ENCODE assay signal across 11 cellular contexts in the genomic region with DNA sequence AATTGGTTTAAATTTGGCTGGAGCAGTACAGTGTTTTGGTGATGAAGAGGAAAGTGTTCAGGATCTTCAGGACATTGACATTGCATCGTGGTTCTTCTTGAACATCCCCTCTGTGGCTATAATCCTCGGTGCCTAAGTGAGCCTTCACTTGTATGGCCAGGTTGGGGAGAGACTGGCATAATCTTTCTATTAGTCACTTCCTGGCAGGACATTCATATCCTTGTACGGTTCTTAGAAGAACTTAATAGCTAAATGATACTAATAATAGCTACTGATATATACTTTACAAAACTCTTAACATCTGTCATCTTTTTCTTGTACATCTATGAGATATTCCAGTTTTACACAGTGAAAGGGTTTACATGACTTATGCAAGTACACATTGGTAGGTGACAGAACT. TPM values are rescaled to one million over a fixed set of nuclear protein-coding genes. Genes with fewer than 3 reads are reported as not detected.
A peak's percentile ranks its signal among the peaks of the same experiment; 100 is the strongest.
DNase-seq lines count a peak whose midpoint lies in the region; TF ChIP-seq lines count a peak whose summit lies in the region.
"Had no signal": no experiment of that assay in that cellular context is flagged by ENCODE, and none has a peak within 500 bp of the region (broad histone marks: within the 10 kb centered on the region; RNA-seq: fewer than 3 reads in every experiment).

No MANE protein-coding gene starts in this region.

- H3K4ac ChIP-seq in mesenchymal stem cell (ENCODE audit: low read depth in 1 of 2, low read length in 2 of 2): no peak overlapping the region

- no peak overlapping the region for H3K4me3 ChIP-seq in mesenchymal stem cell (ENCODE audit: insufficient read depth in 1 of 2, low read depth in 1 of 2, low read length in 2 of 2)
- H3K4me3 ChIP-seq: cardiac muscle cell had no signal

- H3K4me3 Mint-ChIP-seq in MCF 10A (ENCODE audit: unreplicated experiment): no peak overlapping the region
- H3K4me3 Mint-ChIP-seq in activated CD4-positive, alpha-beta memory T cell treated with anti-CD3 and anti-CD28 coated beads for 36 hours: no peak overlapping the region
- H3K4me3 Mint-ChIP-seq: memory B cell had no signal

- no peaks in the 10 kb centered on the region for H3K9me3 ChIP-seq in mesenchymal stem cell (ENCODE audit: control insufficient read depth, low read length)

- no peaks in the 10 kb centered on the region for H3K9me3 Mint-ChIP-seq in MCF 10A (ENCODE audit: unreplicated experiment)
- no peaks in the 10 kb centered on the region for H3K9me3 Mint-ChIP-seq in activated CD4-positive, alpha-beta memory T cell treated with anti-CD3 and anti-CD28 coated beads for 36 hours
- H3K9me3 Mint-ChIP-seq: memory B cell had no signal

- H3K79me1 ChIP-seq in mesenchymal stem cell (replicated peaks; ENCODE audit: low read length, poor library complexity, severe bottlenecking): peaks cover 5% of the 10 kb centered on the region

- H4K91ac ChIP-seq in mesenchymal stem cell (ENCODE audit: low read length): no peak overlapping the region

- H3K14ac ChIP-seq in mesenchymal stem cell (ENCODE audit: low read length in 2 of 2): no peak overlapping the region

- H3K9ac ChIP-seq in mesenchymal stem cell (ENCODE audit: low read length): no peak overlapping the region

- H3K18ac ChIP-seq in mesenchymal stem cell (ENCODE audit: low read depth in 1 of 2, low read length in 2 of 2): no peak overlapping the region

- CTCF ChIA-PET in MCF 10A (lab: Yijun Ruan, JAX): interaction anchor here (0.6 to 1.7 kb wide), 4 partner anchors 12 to 236 kb away, joined by 3 to 8 read pairs (median 4); no protein-coding TSS in a partner anchor
- CTCF ChIA-PET in activated CD4-positive, alpha-beta memory T cell treated with anti-CD3 and anti-CD28 coated beads for 36 hours (lab: Charles Lee): interaction anchor here (1.0 to 1.2 kb wide), 2 partner anchors 9 to 87 kb away, joined by 3 to 4 read pairs; no protein-coding TSS in a partner anchor

- peaks cover 18% of the 10 kb centered on the region for H3K36me3 Mint-ChIP-seq in MCF 10A (ENCODE audit: insufficient read depth, unreplicated experiment)
- H3K36me3 Mint-ChIP-seq in activated CD4-positive, alpha-beta memory T cell treated with anti-CD3 and anti-CD28 coated beads for 36 hours: peaks cover 5% of the 10 kb centered on the region

- H3K27me3 ChIP-seq in mesenchymal stem cell (ENCODE audit: control insufficient read depth in 1 of 2, insufficient read depth in 1 of 2, low read length in 2 of 2): no peaks in the 10 kb centered on the region
- H3K27me3 ChIP-seq: cardiac muscle cell had no signal

- no TSS peak for BruUV-seq in MCF 10A (replicated peaks; lab: Mats Ljungman, UMichigan)

- no peak overlapping the region for H2BK12ac ChIP-seq in mesenchymal stem cell (ENCODE audit: low read length in 2 of 2)

- H3K27me3 Mint-ChIP-seq in MCF 10A (ENCODE audit: insufficient read depth, unreplicated experiment): no peaks in the 10 kb centered on the region
- no peaks in the 10 kb centered on the region for H3K27me3 Mint-ChIP-seq in activated CD4-positive, alpha-beta memory T cell treated with anti-CD3 and anti-CD28 coated beads for 36 hours
- H3K27me3 Mint-ChIP-seq: memory B cell had no signal

- intact Hi-C loops in MCF 10A (cut with micrococcal nuclease): no loop called here
- intact Hi-C loops in activated CD4-positive, alpha-beta memory T cell treated with anti-CD3 and anti-CD28 coated beads for 36 hours (cut with micrococcal nuclease): no loop called here

- 0% methylated on average over 1 of the region's 3 CpGs for whole genome bisulfite sequencing in mesenchymal stem cell

- H3K27ac ChIP-seq in mesenchymal stem cell (ENCODE audit: low read length, poor library complexity, severe bottlenecking): peak overlapping the region; percentile 94
- H3K27ac ChIP-seq: cardiac muscle cell, WERI-Rb-1 had no signal

- H2AK5ac ChIP-seq in mesenchymal stem cell (ENCODE audit: low read length, severe bottlenecking): no peak overlapping the region

- TF ChIP-seq CTCF in MCF 10A (IDR thresholded peaks at IDR 0.05; ENCODE audit: unreplicated experiment): no peak

- H3K4me2 ChIP-seq in mesenchymal stem cell (ENCODE audit: low read length, poor library complexity, severe bottlenecking): no peak overlapping the region

- POLR2A ChIA-PET in MCF 10A (lab: Yijun Ruan, JAX): interaction anchor here (0.6 to 1.8 kb wide), 14 partner anchors 8 to 209 kb away, joined by 3 to 5 read pairs (median 4); partner anchors contain the start of gene SNX27
- POLR2A ChIA-PET in activated CD4-positive, alpha-beta memory T cell treated with anti-CD3 and anti-CD28 coated beads for 36 hours (lab: Charles Lee): no interaction called here

- peaks cover 18% of the 10 kb centered on the region for H3K4me1 Mint-ChIP-seq in MCF 10A (ENCODE audit: insufficient read depth, unreplicated experiment)
- no peaks in the 10 kb centered on the region for H3K4me1 Mint-ChIP-seq in activated CD4-positive, alpha-beta memory T cell treated with anti-CD3 and anti-CD28 coated beads for 36 hours (ENCODE audit: low read depth)
- H3K4me1 Mint-ChIP-seq: memory B cell had no signal

- H2BK5ac ChIP-seq in mesenchymal stem cell (ENCODE audit: low read depth, low read length, poor library complexity, severe bottlenecking): no peak overlapping the region

- peak overlapping the region; percentile 73 for H3K27ac Mint-ChIP-seq in MCF 10A (ENCODE audit: low read depth, unreplicated experiment)
- H3K27ac Mint-ChIP-seq in activated CD4-positive, alpha-beta memory T cell treated with anti-CD3 and anti-CD28 coated beads for 36 hours: no peak overlapping the region
- H3K27ac Mint-ChIP-seq: memory B cell had no signal

- H3K23ac ChIP-seq in mesenchymal stem cell (ENCODE audit: low read length in 2 of 2): no peak overlapping the region

- DNase-seq in AG08395 (ENCODE audit: low spot score): peak; percentile 73
- peak; percentile 88 for DNase-seq in HT-29 (ENCODE audit: low spot score)
- DNase-seq in MCF 10A (ENCODE audit: unreplicated experiment): peak; percentile 80
- peak; percentile 86 for DNase-seq in mesenchymal stem cell
- no peak for DNase-seq in germinal center (ENCODE audit: low spot score)
- no peak for DNase-seq in superior temporal gyrus (ENCODE audit: extremely low spot score)
- DNase-seq in GM19240 (ENCODE audit: insufficient read length, low spot score): no peak
- DNase-seq in activated CD4-positive, alpha-beta memory T cell treated with anti-CD3 and anti-CD28 coated beads for 36 hours: no peak
- DNase-seq: WERI-Rb-1 had no signal

- peaks cover 10 to 32% of the 10 kb centered on the region in 2 experiments for H3K36me3 ChIP-seq in mesenchymal stem cell (ENCODE audit: control insufficient read depth in 1 of 2, insufficient read depth in 2 of 2, low read depth in 1 of 2, low read length in 2 of 2)

- no peak overlapping the region for H2BK120ac ChIP-seq in mesenchymal stem cell (ENCODE audit: low read depth, low read length)

- H3K4me1 ChIP-seq in mesenchymal stem cell (ENCODE audit: control insufficient read depth, insufficient read depth, low read depth, low read length): no peaks in the 10 kb centered on the region

- H2AFZ ChIP-seq in mesenchymal stem cell (ENCODE audit: low read depth, low read length): no peak overlapping the region

- no peak overlapping the region for H4K8ac ChIP-seq in mesenchymal stem cell (ENCODE audit: low read length)

- H2BK15ac ChIP-seq in mesenchymal stem cell (ENCODE audit: low read depth, poor library complexity, severe bottlenecking): no peak overlapping the region

RNA-seq across cellular contexts. Expression of gene CELF3, which starts 35.8 kb away (rescaled TPM):
- total RNA-seq in HT-29 (2014; rRNA removed; shearing (Covaris generic)): 0.08 and 0.97 TPM in 2 replicates
- not detected in 2 replicates for total RNA-seq in MCF 10A (2022)
- polyA plus RNA-seq in mesenchymal stem cell (2013, experiment 1 of 2): not detected
- polyA plus RNA-seq in mesenchymal stem cell (2013, experiment 2 of 2): not detected
- not detected for total RNA-seq in activated CD4-positive, alpha-beta memory T cell treated with anti-CD3 and anti-CD28 coated beads for 36 hours
- polyA plus RNA-seq: cardiac muscle cell had no signal

RNA-seq across cellular contexts. Expression of gene RIIAD1, which starts 40.5 kb away (rescaled TPM):
- not detected in 2 replicates for total RNA-seq in HT-29 (2014; rRNA removed; shearing (Covaris generic))
- not detected in 2 replicates for total RNA-seq in MCF 10A (2022)
- 0.37 TPM for polyA plus RNA-seq in mesenchymal stem cell (2013, experiment 1 of 2)
- not detected for polyA plus RNA-seq in mesenchymal stem cell (2013, experiment 2 of 2)
- total RNA-seq in activated CD4-positive, alpha-beta memory T cell treated with anti-CD3 and anti-CD28 coated beads for 36 hours: not detected
- total RNA-seq: cardiac muscle cell had no signal
- polyA plus RNA-seq: cardiac muscle cell had no signal

Comparison
In these comparisons a context has a peak if more than half of its experiments do, and no peak if none do; other contexts are left out.
1. DNase-seq: peak in AG08395 (single experiment), HT-29 (single experiment), MCF 10A (single experiment) and mesenchymal stem cell (single experiment); none in germinal center (single experiment), superior temporal gyrus (single experiment), GM19240 (single experiment) and activated CD4-positive, alpha-beta memory T cell treated with anti-CD3 and anti-CD28 coated beads for 36 hours (single experiment).